18 cellular contexts compared by ENCODE assay signal in the genomic region with DNA sequence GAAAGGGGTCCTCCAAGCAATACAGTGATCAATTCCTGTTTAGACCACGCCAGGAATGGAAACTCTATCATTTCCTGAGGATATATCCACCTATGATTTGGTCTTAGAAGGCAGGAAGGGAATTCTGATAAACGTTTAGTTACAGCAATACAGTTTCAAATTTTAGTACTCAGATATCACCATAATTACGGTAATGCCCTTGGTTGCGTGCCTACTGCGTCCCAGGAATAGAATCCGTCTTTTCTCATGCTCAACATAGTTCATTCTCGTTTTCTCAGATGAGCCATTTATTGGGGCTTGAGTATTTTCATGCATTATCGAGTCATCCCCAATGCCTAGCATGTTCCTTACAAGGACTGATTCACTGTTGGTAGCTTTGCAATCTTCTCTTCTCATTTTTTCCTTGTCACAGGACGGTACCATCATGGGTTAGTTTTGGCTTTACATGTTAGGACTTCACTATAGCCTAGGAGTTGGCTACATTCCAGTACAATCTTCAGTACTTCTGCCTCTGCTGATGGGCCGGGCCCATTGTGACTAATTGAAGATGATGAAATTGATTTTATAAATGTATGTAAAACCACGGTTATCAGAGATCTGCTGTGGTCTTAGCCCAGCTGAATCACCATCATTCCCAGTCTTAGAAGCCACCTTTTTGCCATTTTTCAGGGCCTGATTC.
"Had no signal": no experiment of that assay in that cellular context is flagged by ENCODE, and none has a peak within 500 bp of the region (broad histone marks: within the 10 kb centered on the region; RNA-seq: fewer than 3 reads in every experiment).

No MANE protein-coding gene starts in this region.

- H3K4me1 Mint-ChIP-seq: stimulated activated naive CD8-positive, alpha-beta T cell treated with anti-CD3 and anti-CD28 coated beads, Interleukin-15, amount 100 ng/mL, for 72 hours had no signal

- H3K27me3 Mint-ChIP-seq: activated CD4-positive, alpha-beta memory T cell treated with anti-CD3 and anti-CD28 coated beads for 36 hours; activated naive CD8-positive, alpha-beta T cell; stimulated activated naive CD8-positive, alpha-beta T cell treated with anti-CD3 and anti-CD28 coated beads, Interleukin-15, amount 100 ng/mL, for 72 hours had no signal

- H3K36me3 Mint-ChIP-seq: activated CD4-positive, alpha-beta memory T cell treated with anti-CD3 and anti-CD28 coated beads for 36 hours; activated naive CD8-positive, alpha-beta T cell; naive thymus-derived CD4-positive, alpha-beta T cell had no signal

- H3K9me3 Mint-ChIP-seq: activated CD4-positive, alpha-beta memory T cell treated with anti-CD3 and anti-CD28 coated beads for 36 hours; stimulated activated naive CD8-positive, alpha-beta T cell treated with anti-CD3 and anti-CD28 coated beads, Interleukin-15, amount 100 ng/mL, for 72 hours had no signal

- H3K27ac ChIP-seq: colonic mucosa, prostate gland, sigmoid colon, testis had no signal

- H3K9me3 ChIP-seq: colonic mucosa, prostate gland, sigmoid colon, testis had no signal

- ATAC-seq: left colon; naive thymus-derived CD4-positive, alpha-beta T cell; stimulated activated naive CD8-positive, alpha-beta T cell treated with anti-CD3 and anti-CD28 coated beads, Interleukin-15, amount 100 ng/mL, for 72 hours had no signal

- H3K27me3 ChIP-seq: colonic mucosa, sigmoid colon, testis had no signal

- H3K36me3 ChIP-seq: colonic mucosa, prostate gland, sigmoid colon had no signal

- H3K4me1 ChIP-seq: colonic mucosa, prostate gland, testis had no signal

- DNase-seq: activated CD4-positive, alpha-beta memory T cell treated with anti-CD3 and anti-CD28 coated beads for 36 hours; activated gamma-delta T cell; activated T-cell treated with anti-CD3 and anti-CD28 coated beads, Interleukin-2, amount 50 U/mL, for 48 hours; anterior cingulate cortex; colonic mucosa; effector CD8-positive, alpha-beta T cell; glutamatergic neuron; left colon; naive thymus-derived CD4-positive, alpha-beta T cell; sigmoid colon; stimulated activated CD4-positive, alpha-beta T cell treated with anti-CD3 and anti-CD28 coated beads, Interleukin-2, amount 100 ng/mL, for 48 hours; stimulated activated CD8-positive, alpha-beta memory T cell treated with anti-CD3 and anti-CD28 coated beads, Interleukin-4, amount 100 ng/mL, for 48 hours; stimulated activated naive CD8-positive, alpha-beta T cell treated with anti-CD3 and anti-CD28 coated beads, Interleukin-15, amount 100 ng/mL, for 72 hours; SW 1271; testis had no signal

- H3K27ac Mint-ChIP-seq: activated CD4-positive, alpha-beta memory T cell treated with anti-CD3 and anti-CD28 coated beads for 36 hours; activated naive CD8-positive, alpha-beta T cell; naive thymus-derived CD4-positive, alpha-beta T cell had no signal

- H3K4me3 ChIP-seq: colonic mucosa, lung, prostate gland, sigmoid colon, testis had no signal

- H3K4me3 Mint-ChIP-seq: activated CD4-positive, alpha-beta memory T cell treated with anti-CD3 and anti-CD28 coated beads for 36 hours; activated naive CD8-positive, alpha-beta T cell; naive thymus-derived CD4-positive, alpha-beta T cell; stimulated activated naive CD8-positive, alpha-beta T cell treated with anti-CD3 and anti-CD28 coated beads, Interleukin-15, amount 100 ng/mL, for 72 hours had no signal
